9 cellular contexts compared by ENCODE assay signal in the genomic region with DNA sequence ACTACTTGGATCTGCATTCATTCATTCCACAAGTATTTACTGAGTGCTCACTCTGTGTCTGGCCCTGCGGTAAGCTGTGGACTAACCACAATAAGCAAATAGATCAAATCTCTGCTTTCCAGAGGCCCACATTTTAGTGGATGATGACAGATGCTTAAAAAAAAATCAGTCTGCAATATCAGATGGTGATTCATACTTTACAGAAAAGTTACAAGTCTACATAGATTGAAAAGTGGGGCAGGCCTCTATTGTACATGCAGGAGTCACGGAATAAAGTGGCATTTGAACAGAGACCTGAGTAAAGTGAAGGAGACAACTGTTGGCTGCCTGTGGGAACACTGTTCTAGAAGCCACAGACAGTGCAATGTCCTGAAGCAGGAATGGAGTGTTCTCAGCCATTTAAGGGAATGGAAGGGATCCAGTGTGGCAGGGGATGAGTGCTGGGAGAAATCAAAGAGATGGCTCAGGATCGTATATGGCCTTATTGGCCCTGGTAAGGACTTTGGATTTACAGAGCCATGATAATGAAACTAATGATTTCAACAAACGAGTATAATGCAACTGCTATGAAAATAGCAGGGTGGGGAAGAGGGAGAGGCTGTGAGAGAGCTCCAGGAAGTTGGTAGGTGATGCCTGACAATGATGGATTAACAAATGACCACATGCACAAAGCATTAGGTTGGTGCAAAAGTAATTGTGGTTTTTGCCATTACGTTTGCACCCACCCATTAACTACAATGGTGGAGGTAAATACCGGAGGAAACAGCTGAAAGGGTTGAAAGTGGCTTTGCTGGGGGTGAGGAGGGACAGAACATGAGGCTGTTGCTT. TPM values are rescaled to one million over a fixed set of nuclear protein-coding genes. Genes with fewer than 3 reads are reported as not detected.
A peak's percentile ranks its signal among the peaks of the same experiment; 100 is the strongest.
DNase-seq lines count a peak whose midpoint lies in the region; ATAC-seq and TF ChIP-seq lines count a peak whose summit lies in the region.
"Had no signal": no experiment of that assay in that cellular context is flagged by ENCODE, and none has a peak within 500 bp of the region (broad histone marks: within the 10 kb centered on the region; RNA-seq: fewer than 3 reads in every experiment).

No MANE protein-coding gene starts in this region.

- H3K4me3 ChIP-seq in ascending aorta = no peak overlapping the region

- DNase-seq in activated CD8-positive, alpha-beta memory T cell treated with anti-CD3 and anti-CD28 coated beads, Interleukin-2, amount 10 ng/mL, durations not matched to agents 7 days and 5 days = no peak
- DNase-seq in activated CD8-positive, alpha-beta memory T cell treated with anti-CD3 and anti-CD28 coated beads, Interleukin-2, amount 50 U/mL, for 48 hours = no peak
- DNase-seq in NOMO-1 treated with dmso at 0.1 percent for 144 hours (lab: John Stamatoyannopoulos, UW; ENCODE audit: unreplicated experiment) (peak; percentile 59), smooth muscle cell of the brain vasculature (ENCODE audit: low read depth, low spot score) (peak; percentile 51), ascending aorta (ENCODE audit: low spot score in 2 of 2) (no peak)
- DNase-seq in effector memory CD8-positive, alpha-beta T cell = no peak
- DNase-seq: right cardiac atrium had no signal

- H3K9me3 Mint-ChIP-seq in activated CD8-positive, alpha-beta memory T cell treated with anti-CD3 and anti-CD28 coated beads, Interleukin-2, amount 10 ng/mL, durations not matched to agents 7 days and 5 days (ENCODE audit: low read depth) = peaks cover 3% of the 10 kb centered on the region
- H3K9me3 Mint-ChIP-seq in effector memory CD8-positive, alpha-beta T cell = peaks cover 0 to 3% of the 10 kb centered on the region in 2 donors

- intact Hi-C loops in ascending aorta (cut with DNase I) = no loop called here

- peaks cover 17% of the 10 kb centered on the region for H3K4me1 Mint-ChIP-seq in activated CD8-positive, alpha-beta memory T cell treated with anti-CD3 and anti-CD28 coated beads, Interleukin-2, amount 10 ng/mL, durations not matched to agents 7 days and 5 days
- H3K4me1 Mint-ChIP-seq in effector memory CD8-positive, alpha-beta T cell (ENCODE audit: low read depth in 2 of 2) = peaks cover 11 to 12% of the 10 kb centered on the region in 2 donors

- no peak overlapping the region for H3K27ac Mint-ChIP-seq in activated CD8-positive, alpha-beta memory T cell treated with anti-CD3 and anti-CD28 coated beads, Interleukin-2, amount 10 ng/mL, durations not matched to agents 7 days and 5 days
- H3K27ac Mint-ChIP-seq in effector memory CD8-positive, alpha-beta T cell = peak overlapping the region in 1 of 2 donors; percentile 38

- H3K4me1 ChIP-seq in ascending aorta = no peaks in the 10 kb centered on the region

- no peak overlapping the region for H3K4me3 Mint-ChIP-seq in activated CD8-positive, alpha-beta memory T cell treated with anti-CD3 and anti-CD28 coated beads, Interleukin-2, amount 10 ng/mL, durations not matched to agents 7 days and 5 days
- peak overlapping the region in 1 of 2 donors; percentile 54 for H3K4me3 Mint-ChIP-seq in effector memory CD8-positive, alpha-beta T cell

- peak; percentile 49 for ATAC-seq in activated CD8-positive, alpha-beta memory T cell treated with anti-CD3 and anti-CD28 coated beads, Interleukin-2, amount 10 ng/mL, durations not matched to agents 7 days and 5 days
- peak; percentile 92 for ATAC-seq in effector memory CD8-positive, alpha-beta T cell (replicated peaks)
- no peak for ATAC-seq in GM21723 (IDR thresholded peaks at IDR 0.05; ENCODE audit: unreplicated experiment)
- ATAC-seq in GM18861 (IDR thresholded peaks at IDR 0.05; ENCODE audit: unreplicated experiment) = no peak

- H3K27me3 ChIP-seq in ascending aorta = no peaks in the 10 kb centered on the region

- no peaks in the 10 kb centered on the region for H3K9me3 ChIP-seq in ascending aorta

- H3K36me3 ChIP-seq in ascending aorta = no peaks in the 10 kb centered on the region

- H3K36me3 Mint-ChIP-seq in activated CD8-positive, alpha-beta memory T cell treated with anti-CD3 and anti-CD28 coated beads, Interleukin-2, amount 10 ng/mL, durations not matched to agents 7 days and 5 days = no peaks in the 10 kb centered on the region
- H3K36me3 Mint-ChIP-seq in effector memory CD8-positive, alpha-beta T cell (ENCODE audit: insufficient read depth) = no peaks in the 10 kb centered on the region

- no peak overlapping the region for H3K27ac ChIP-seq in ascending aorta

- H3K27me3 Mint-ChIP-seq in activated CD8-positive, alpha-beta memory T cell treated with anti-CD3 and anti-CD28 coated beads, Interleukin-2, amount 10 ng/mL, durations not matched to agents 7 days and 5 days = peaks cover 6% of the 10 kb centered on the region
- peaks cover 8 to 12% of the 10 kb centered on the region in 2 donors for H3K27me3 Mint-ChIP-seq in effector memory CD8-positive, alpha-beta T cell

- no peak for TF ChIP-seq CTCF in ascending aorta (IDR thresholded peaks at IDR 0.05)

- CTCF ChIA-PET in activated CD8-positive, alpha-beta memory T cell treated with anti-CD3 and anti-CD28 coated beads, Interleukin-2, amount 10 ng/mL, durations not matched to agents 7 days and 5 days (lab: Charles Lee) = no interaction called here

RNA-seq across cellular contexts. Expression of a gene that starts 31.1 kb away (rescaled TPM):
- total RNA-seq in activated CD8-positive, alpha-beta memory T cell treated with anti-CD3 and anti-CD28 coated beads, Interleukin-2, amount 10 ng/mL, durations not matched to agents 7 days and 5 days = under 1 TPM in 1 of 2 experiments, not detected in 1; 0.18 TPM
- total RNA-seq in ascending aorta = not detected
- total RNA-seq: right cardiac atrium had no signal

RNA-seq across cellular contexts. Expression of a gene that starts 48.7 kb away (rescaled TPM):
- total RNA-seq in activated CD8-positive, alpha-beta memory T cell treated with anti-CD3 and anti-CD28 coated beads, Interleukin-2, amount 10 ng/mL, durations not matched to agents 7 days and 5 days = 10 to 100 TPM; 31.8 to 39.9 TPM
- 6.9 TPM for total RNA-seq in ascending aorta

Comparison
In these comparisons a context has a peak if more than half of its experiments do, and no peak if none do; other contexts are left out.
1. ATAC-seq: peak in activated CD8-positive, alpha-beta memory T cell treated with anti-CD3 and anti-CD28 coated beads, Interleukin-2, amount 10 ng/mL, durations not matched to agents 7 days and 5 days (single experiment) and effector memory CD8-positive, alpha-beta T cell (single experiment); none in GM21723 (single experiment) and GM18861 (single experiment).
2. DNase-seq: peak in NOMO-1 treated with dmso at 0.1 percent for 144 hours (single experiment) and smooth muscle cell of the brain vasculature (single experiment); none in activated CD8-positive, alpha-beta memory T cell treated with anti-CD3 and anti-CD28 coated beads, Interleukin-2, amount 10 ng/mL, durations not matched to agents 7 days and 5 days (single experiment), activated CD8-positive, alpha-beta memory T cell treated with anti-CD3 and anti-CD28 coated beads, Interleukin-2, amount 50 U/mL, for 48 hours (single experiment), effector memory CD8-positive, alpha-beta T cell (0 of 3) and ascending aorta (0 of 2).